ENCODE assay signal across 15 cellular contexts in genomic region chr10:77893386-77893785, GRCh38.
"Had no signal": no experiment of that assay in that cellular context is flagged by ENCODE, and none has a peak within 500 bp of the region (broad histone marks: within the 10 kb centered on the region; RNA-seq: fewer than 3 reads in every experiment).

No MANE protein-coding gene starts in this region.

- DNase-seq: activated CD4-positive, alpha-beta T cell treated with anti-CD3 and anti-CD28 coated beads for 36 hours; activated CD8-positive, alpha-beta memory T cell treated with anti-CD3 and anti-CD28 coated beads, Interleukin-2, amount 50 U/mL, for 4 hours; activated CD8-positive, alpha-beta T cell treated with anti-CD3 and anti-CD28 coated beads for 36 hours; activated naive CD4-positive, alpha-beta T cell treated with anti-CD3 and anti-CD28 coated beads for 36 hours; cortex of kidney; effector memory CD8-positive, alpha-beta T cell; left cardiac atrium; mucosa of descending colon; natural killer cell; occipital lobe; stimulated activated CD4-positive, alpha-beta T cell treated with anti-CD3 and anti-CD28 coated beads, Interleukin-15, amount 100 ng/mL, for 24 hours; T-cell; T1000 had no signal

- ATAC-seq: activated CD4-positive, alpha-beta T cell treated with anti-CD3 and anti-CD28 coated beads for 36 hours; activated CD8-positive, alpha-beta T cell treated with anti-CD3 and anti-CD28 coated beads for 36 hours; effector memory CD8-positive, alpha-beta T cell; left cardiac atrium; mucosa of descending colon; natural killer cell; T-cell had no signal

- H3K9me3 ChIP-seq: mucosa of descending colon, upper lobe of left lung had no signal

- H3K27ac ChIP-seq: upper lobe of left lung had no signal

- H3K4me3 ChIP-seq: lung, mucosa of descending colon, upper lobe of left lung had no signal

- H3K27me3 ChIP-seq: upper lobe of left lung had no signal

- H3K36me3 ChIP-seq: upper lobe of left lung had no signal
